1 cellular context compared by ENCODE assay signal in the genomic region with DNA sequence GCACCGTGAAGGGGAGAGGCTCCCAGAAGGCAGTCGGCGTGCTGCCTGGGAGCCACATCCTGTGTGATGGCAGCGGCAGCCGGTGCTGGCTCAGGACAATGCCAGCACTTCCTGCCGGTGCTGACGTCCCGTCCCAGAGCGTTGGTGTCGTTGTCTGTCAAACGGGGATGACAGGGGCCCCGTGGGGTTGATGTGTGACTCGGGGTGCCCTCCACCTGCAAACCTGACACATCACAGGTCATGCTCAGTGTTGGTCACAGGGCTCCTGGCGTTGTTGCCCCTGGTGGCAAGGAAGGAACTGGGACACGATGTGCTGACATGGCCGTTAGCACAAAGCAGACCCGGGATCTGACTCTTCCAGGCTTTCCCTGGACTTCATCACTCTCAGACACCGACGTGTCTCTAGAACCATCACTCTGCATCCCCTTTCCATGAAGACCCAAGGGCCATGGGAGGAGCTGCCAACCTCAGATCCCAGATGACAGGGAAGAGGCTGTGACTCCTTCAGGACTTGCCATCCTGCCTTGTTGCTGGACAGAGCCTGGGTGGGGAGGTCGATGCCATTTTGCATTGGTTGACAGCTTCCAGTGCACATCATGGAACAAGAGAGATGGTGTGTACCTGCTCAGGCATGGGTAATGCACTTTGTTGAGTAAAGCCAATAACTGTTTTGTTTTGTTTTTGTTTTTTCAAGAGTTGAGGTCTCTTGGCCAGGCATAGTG.
TF ChIP-seq lines count a peak whose summit lies in the region.

No MANE protein-coding gene starts in this region.

TF ChIP-seq in GM23338, 12 proteins besides CTCF, POLR2A, EP300 and RAD21 (continued from another document):
- TF ChIP-seq, protein P1, sequence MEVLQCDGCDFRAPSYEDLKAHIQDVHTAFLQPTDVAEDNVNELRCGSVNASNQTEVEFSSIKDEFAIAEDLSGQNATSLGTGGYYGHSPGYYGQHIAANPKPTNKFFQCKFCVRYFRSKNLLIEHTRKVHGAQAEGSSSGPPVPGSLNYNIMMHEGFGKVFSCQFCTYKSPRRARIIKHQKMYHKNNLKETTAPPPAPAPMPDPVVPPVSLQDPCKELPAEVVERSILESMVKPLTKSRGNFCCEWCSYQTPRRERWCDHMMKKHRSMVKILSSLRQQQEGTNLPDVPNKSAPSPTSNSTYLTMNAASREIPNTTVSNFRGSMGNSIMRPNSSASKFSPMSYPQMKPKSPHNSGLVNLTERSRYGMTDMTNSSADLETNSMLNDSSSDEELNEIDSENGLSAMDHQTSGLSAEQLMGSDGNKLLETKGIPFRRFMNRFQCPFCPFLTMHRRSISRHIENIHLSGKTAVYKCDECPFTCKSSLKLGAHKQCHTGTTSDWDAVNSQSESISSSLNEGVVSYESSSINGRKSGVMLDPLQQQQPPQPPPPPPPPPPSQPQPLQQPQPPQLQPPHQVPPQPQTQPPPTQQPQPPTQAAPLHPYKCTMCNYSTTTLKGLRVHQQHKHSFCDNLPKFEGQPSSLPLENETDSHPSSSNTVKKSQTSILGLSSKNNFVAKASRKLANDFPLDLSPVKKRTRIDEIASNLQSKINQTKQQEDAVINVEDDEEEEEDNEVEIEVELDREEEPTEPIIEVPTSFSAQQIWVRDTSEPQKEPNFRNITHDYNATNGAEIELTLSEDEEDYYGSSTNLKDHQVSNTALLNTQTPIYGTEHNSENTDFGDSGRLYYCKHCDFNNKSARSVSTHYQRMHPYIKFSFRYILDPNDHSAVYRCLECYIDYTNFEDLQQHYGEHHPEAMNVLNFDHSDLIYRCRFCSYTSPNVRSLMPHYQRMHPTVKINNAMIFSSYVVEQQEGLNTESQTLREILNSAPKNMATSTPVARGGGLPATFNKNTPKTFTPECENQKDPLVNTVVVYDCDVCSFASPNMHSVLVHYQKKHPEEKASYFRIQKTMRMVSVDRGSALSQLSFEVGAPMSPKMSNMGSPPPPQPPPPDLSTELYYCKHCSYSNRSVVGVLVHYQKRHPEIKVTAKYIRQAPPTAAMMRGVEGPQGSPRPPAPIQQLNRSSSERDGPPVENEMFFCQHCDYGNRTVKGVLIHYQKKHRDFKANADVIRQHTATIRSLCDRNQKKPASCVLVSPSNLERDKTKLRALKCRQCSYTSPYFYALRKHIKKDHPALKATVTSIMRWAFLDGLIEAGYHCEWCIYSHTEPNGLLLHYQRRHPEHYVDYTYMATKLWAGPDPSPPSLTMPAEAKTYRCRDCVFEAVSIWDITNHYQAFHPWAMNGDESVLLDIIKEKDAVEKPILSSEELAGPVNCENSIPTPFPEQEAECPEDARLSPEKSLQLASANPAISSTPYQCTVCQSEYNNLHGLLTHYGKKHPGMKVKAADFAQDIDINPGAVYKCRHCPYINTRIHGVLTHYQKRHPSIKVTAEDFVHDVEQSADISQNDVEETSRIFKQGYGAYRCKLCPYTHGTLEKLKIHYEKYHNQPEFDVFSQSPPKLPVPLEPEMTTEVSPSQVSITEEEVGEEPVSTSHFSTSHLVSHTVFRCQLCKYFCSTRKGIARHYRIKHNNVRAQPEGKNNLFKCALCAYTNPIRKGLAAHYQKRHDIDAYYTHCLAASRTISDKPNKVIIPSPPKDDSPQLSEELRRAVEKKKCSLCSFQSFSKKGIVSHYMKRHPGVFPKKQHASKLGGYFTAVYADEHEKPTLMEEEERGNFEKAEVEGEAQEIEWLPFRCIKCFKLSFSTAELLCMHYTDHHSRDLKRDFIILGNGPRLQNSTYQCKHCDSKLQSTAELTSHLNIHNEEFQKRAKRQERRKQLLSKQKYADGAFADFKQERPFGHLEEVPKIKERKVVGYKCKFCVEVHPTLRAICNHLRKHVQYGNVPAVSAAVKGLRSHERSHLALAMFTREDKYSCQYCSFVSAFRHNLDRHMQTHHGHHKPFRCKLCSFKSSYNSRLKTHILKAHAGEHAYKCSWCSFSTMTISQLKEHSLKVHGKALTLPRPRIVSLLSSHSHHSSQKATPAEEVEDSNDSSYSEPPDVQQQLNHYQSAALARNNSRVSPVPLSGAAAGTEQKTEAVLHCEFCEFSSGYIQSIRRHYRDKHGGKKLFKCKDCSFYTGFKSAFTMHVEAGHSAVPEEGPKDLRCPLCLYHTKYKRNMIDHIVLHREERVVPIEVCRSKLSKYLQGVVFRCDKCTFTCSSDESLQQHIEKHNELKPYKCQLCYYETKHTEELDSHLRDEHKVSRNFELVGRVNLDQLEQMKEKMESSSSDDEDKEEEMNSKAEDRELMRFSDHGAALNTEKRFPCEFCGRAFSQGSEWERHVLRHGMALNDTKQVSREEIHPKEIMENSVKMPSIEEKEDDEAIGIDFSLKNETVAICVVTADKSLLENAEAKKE (CRISPR knock-in tag; IDR thresholded peaks at IDR 0.05), result no peak
- TF ChIP-seq NANOG (IDR thresholded peaks at IDR 0.05; ENCODE audit: borderline replicate concordance), result no peak
- no peak for TF ChIP-seq CREB1 (CRISPR knock-in tag; IDR thresholded peaks at IDR 0.05; ENCODE audit: low read depth)
- TF ChIP-seq, protein P2, sequence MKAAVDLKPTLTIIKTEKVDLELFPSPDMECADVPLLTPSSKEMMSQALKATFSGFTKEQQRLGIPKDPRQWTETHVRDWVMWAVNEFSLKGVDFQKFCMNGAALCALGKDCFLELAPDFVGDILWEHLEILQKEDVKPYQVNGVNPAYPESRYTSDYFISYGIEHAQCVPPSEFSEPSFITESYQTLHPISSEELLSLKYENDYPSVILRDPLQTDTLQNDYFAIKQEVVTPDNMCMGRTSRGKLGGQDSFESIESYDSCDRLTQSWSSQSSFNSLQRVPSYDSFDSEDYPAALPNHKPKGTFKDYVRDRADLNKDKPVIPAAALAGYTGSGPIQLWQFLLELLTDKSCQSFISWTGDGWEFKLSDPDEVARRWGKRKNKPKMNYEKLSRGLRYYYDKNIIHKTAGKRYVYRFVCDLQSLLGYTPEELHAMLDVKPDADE (IDR thresholded peaks at IDR 0.05), result no peak
- TF ChIP-seq POLR2AphosphoS5 (IDR thresholded peaks at IDR 0.05; ENCODE audit: low read depth), result no peak
- TF ChIP-seq ZNF114 (CRISPR knock-in tag; IDR thresholded peaks at IDR 0.05), result no peak
- no peak for TF ChIP-seq STAT1 (IDR thresholded peaks at IDR 0.05; ENCODE audit: unreplicated experiment)
- TF ChIP-seq ZNF331 (CRISPR knock-in tag; IDR thresholded peaks at IDR 0.05; ENCODE audit: low read depth), result no peak
- no peak for TF ChIP-seq JUNB (IDR thresholded peaks at IDR 0.05; ENCODE audit: unreplicated experiment)
- no peak for TF ChIP-seq EZH2 (IDR thresholded peaks at IDR 0.05; ENCODE audit: low read depth, unreplicated experiment)
